In the genomic region with DNA sequence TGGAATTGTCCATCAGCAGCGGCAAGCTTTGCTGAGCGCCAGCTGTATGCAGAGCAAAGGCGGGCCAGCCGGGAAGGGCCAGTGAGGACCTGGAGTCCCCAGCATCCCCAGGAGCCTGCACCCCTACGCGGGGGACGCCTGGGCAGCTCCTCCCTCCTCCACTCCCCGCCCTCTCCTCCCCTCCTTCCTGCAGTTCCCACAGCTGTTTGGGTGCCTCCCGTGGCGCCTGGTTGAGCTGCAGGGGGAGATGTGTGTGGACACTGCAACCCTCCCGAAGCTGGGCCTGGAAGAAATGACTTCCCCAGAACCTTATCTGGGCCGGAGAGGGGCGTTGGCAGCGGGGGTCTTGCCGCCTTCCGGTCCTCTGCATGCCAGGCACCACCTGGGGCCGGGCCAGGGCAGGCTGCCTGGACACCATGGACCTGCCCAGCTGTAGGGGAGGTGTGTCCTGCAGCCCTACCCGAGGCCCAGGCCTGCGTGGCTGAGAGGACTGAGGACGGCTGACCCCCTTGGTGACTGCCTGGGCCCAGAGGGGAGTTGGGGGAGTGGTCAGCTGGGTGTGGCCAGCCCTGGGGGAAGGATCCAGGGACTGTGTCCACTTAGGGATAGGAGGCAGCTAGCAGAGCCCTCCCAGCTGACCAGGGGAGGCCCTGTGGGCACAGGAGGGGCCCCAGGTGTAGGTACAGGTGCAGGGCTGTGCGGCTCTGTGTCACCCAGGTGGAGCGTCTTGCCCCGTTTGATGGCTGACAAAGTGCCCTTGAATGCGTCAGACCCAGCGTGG, we compare ENCODE assay signal across 16 cellular contexts. TPM values are rescaled to one million over a fixed set of nuclear protein-coding genes. Genes with fewer than 3 reads are reported as not detected.
DNase-seq lines count a peak whose midpoint lies in the region; TF ChIP-seq lines count a peak whose summit lies in the region.
"Had no signal": no experiment of that assay in that cellular context is flagged by ENCODE, and none has a peak within 500 bp of the region (broad histone marks: within the 10 kb centered on the region; RNA-seq: fewer than 3 reads in every experiment).

No MANE protein-coding gene starts in this region.

- no peak for TF ChIP-seq CTCF in sigmoid colon (IDR thresholded peaks at IDR 0.05)

- DNase-seq in activated naive CD4-positive, alpha-beta T cell treated with anti-CD3 and anti-CD28 coated beads, Interleukin-2, amount 50 U/mL, for 16 hours: peak; percentile 9
- no peak for DNase-seq in activated naive CD4-positive, alpha-beta T cell (lab: John Stamatoyannopoulos, UW)
- DNase-seq in RPMI8226: peak; percentile 35
- DNase-seq in iPS-NIHi11 (ENCODE audit: low spot score): peak; percentile 25
- DNase-seq in sigmoid colon: peak; percentile 58
- no peak for DNase-seq in NCI-H1417 (lab: John Stamatoyannopoulos, UW)
- no peak for DNase-seq in activated CD4-positive, alpha-beta T cell treated with anti-CD3 and anti-CD28 coated beads for 48 hours
- no peak for DNase-seq in DMS79 (lab: John Stamatoyannopoulos, UW)
- DNase-seq: ACHN; activated CD4-positive, alpha-beta T cell treated with anti-CD3 and anti-CD28 coated beads, Interleukin-2, amount 50 U/mL, for 4 hours; stimulated activated CD4-positive, alpha-beta T cell treated with anti-CD3 and anti-CD28 coated beads, Interleukin-4, amount 100 ng/mL, for 1 hour had no signal

- 27 to 63% methylated on average over 25 of the region's 25 CpGs for WGBS in sigmoid colon, 2 donors

- no peak overlapping the region for H3K4me3 ChIP-seq in sigmoid colon
- H3K4me3 ChIP-seq: ascending aorta, tibial nerve had no signal

- H3K9me3 ChIP-seq in sigmoid colon: no peaks in the 10 kb centered on the region
- H3K9me3 ChIP-seq: ascending aorta, tibial nerve had no signal

- no peak for TF ChIP-seq EP300 in sigmoid colon (IDR thresholded peaks at IDR 0.05)

- H3K27me3 ChIP-seq in sigmoid colon: peaks cover 22 to 78% (median 61%) of the 10 kb centered on the region in 3 donors

- intact Hi-C loops in sigmoid colon (cut with DNase I): no loop called here

- TF ChIP-seq POLR2A in sigmoid colon (IDR thresholded peaks at IDR 0.05): no peak

- H3K36me3 ChIP-seq in sigmoid colon: no peaks in the 10 kb centered on the region
- H3K36me3 ChIP-seq: ascending aorta, tibial nerve had no signal

- no peaks in the 10 kb centered on the region for H3K4me1 ChIP-seq in sigmoid colon
- H3K4me1 ChIP-seq: ascending aorta had no signal

- H3K27ac ChIP-seq in sigmoid colon: no peak overlapping the region
- H3K27ac ChIP-seq: ascending aorta, tibial nerve had no signal

RNA-seq across cellular contexts. Expression of gene MUC6, which starts 16.8 kb away (rescaled TPM):
- not detected for total RNA-seq in sigmoid colon
- polyA plus RNA-seq in sigmoid colon: under 1 TPM in 2 of 3 donors, not detected in 1; under 0.01 to 0.04 TPM
- total RNA-seq: activated T-helper 1 cell treated with anti-CD3 and anti-CD28 coated beads, Interleukin-12 subunit alpha, Interleukin-12 subunit beta, Interleukin-2, Interleukin-4 antibody, amounts not matched to agents 30 ng/mL and 10 ng/mL and 1 ng/mL, durations not matched to agents 14 hours and 24 hours and 36 hours; ascending aorta; esophagus mucosa; kidney epithelial cell had no signal

RNA-seq across cellular contexts. Expression of gene MUC2, which starts 21.4 kb away (rescaled TPM):
- 1 to 10 TPM in 3 of 4 donors, not detected in 1; 2.5 to 8.0 (median 2.9) TPM for total RNA-seq in sigmoid colon
- 100 to 1,000 TPM in 1 of 3 donors, 10 to 100 TPM in 2; 22.8 to 248 (median 40.2) TPM for polyA plus RNA-seq in sigmoid colon
- total RNA-seq: activated T-helper 1 cell treated with anti-CD3 and anti-CD28 coated beads, Interleukin-12 subunit alpha, Interleukin-12 subunit beta, Interleukin-2, Interleukin-4 antibody, amounts not matched to agents 30 ng/mL and 10 ng/mL and 1 ng/mL, durations not matched to agents 14 hours and 24 hours and 36 hours; kidney epithelial cell; tibial nerve had no signal

Comparison
In these comparisons a context has a peak if more than half of its experiments do, and no peak if none do; other contexts are left out.
1. DNase-seq: peak in activated naive CD4-positive, alpha-beta T cell treated with anti-CD3 and anti-CD28 coated beads, Interleukin-2, amount 50 U/mL, for 16 hours (single experiment), RPMI8226 (single experiment), iPS-NIHi11 (single experiment) and sigmoid colon (single experiment); none in activated naive CD4-positive, alpha-beta T cell (0 of 4), NCI-H1417 (0 of 3), activated CD4-positive, alpha-beta T cell treated with anti-CD3 and anti-CD28 coated beads for 48 hours (single experiment) and DMS79 (single experiment).